In genomic region chr2:110121052-110121334, GRCh38 we compare ENCODE assay signal across 26 cellular contexts. TPM values are rescaled to one million over a fixed set of nuclear protein-coding genes. Genes with fewer than 3 reads are reported as not detected.
"Had no signal": no experiment of that assay in that cellular context is flagged by ENCODE, and none has a peak within 500 bp of the region (broad histone marks: within the 10 kb centered on the region; RNA-seq: fewer than 3 reads in every experiment).

No MANE protein-coding gene starts in this region.

- DNase-seq: activated CD4-positive, alpha-beta T cell treated with anti-CD3 and anti-CD28 coated beads for 36 hours; activated CD4-positive, CD25-positive, alpha-beta regulatory T cell; activated CD8-positive, alpha-beta memory T cell treated with anti-CD3 and anti-CD28 coated beads, Interleukin-2, amount 10 ng/mL, durations not matched to agents 7 days and 5 days; activated CD8-positive, alpha-beta T cell treated with anti-CD3 and anti-CD28 coated beads, Interleukin-2, amount 10 ng/mL, durations not matched to agents 7 days and 5 days; activated naive CD4-positive, alpha-beta T cell; activated T-cell treated with anti-CD3 and anti-CD28 coated beads, Interleukin-2, amount 50 U/mL, for 48 hours; adrenal gland; aorta; body of pancreas; cerebellar nuclear complex; colonic mucosa; effector CD8-positive, alpha-beta T cell; head of caudate nucleus; mammary epithelial cell; naive B cell; nephron progenitor cell; pancreas; stimulated activated CD4-positive, alpha-beta T cell treated with anti-CD3 and anti-CD28 coated beads, Interleukin-15, amount 100 ng/mL, for 24 hours; stimulated activated CD4-positive, alpha-beta T cell treated with anti-CD3 and anti-CD28 coated beads, Interleukin-2, amount 100 ng/mL, for 24 hours; stimulated activated naive B cell treated with anti-CD40 and anti-IgM and Interleukin-4, amounts not matched to agents 10 μg/mL and 1 μg/mL and 100 μg/mL, for 72 hours; stomach; T-helper 1 cell had no signal

- ATAC-seq: activated CD4-positive, alpha-beta T cell treated with anti-CD3 and anti-CD28 coated beads for 36 hours; activated CD8-positive, alpha-beta memory T cell treated with anti-CD3 and anti-CD28 coated beads, Interleukin-2, amount 10 ng/mL, durations not matched to agents 7 days and 5 days; activated CD8-positive, alpha-beta T cell treated with anti-CD3 and anti-CD28 coated beads, Interleukin-2, amount 10 ng/mL, durations not matched to agents 7 days and 5 days; activated naive CD4-positive, alpha-beta T cell treated with anti-CD3 and anti-CD28 coated beads, Interleukin-2, amount 50 U/mL, for 72 hours; body of pancreas; left lobe of liver; pancreas; stimulated activated naive B cell treated with anti-CD40 and anti-IgM and Interleukin-4, amounts not matched to agents 10 μg/mL and 1 μg/mL and 100 μg/mL, for 72 hours had no signal

- H3K4me3 ChIP-seq: adrenal gland, body of pancreas, colonic mucosa, pancreas, stomach, thyroid gland had no signal

- H3K27me3 ChIP-seq: body of pancreas, colonic mucosa, pancreas, thyroid gland had no signal

- H3K36me3 ChIP-seq: adrenal gland, colonic mucosa, pancreas, thyroid gland had no signal

- H3K27ac ChIP-seq: colonic mucosa, pancreas had no signal

- H3K4me3 Mint-ChIP-seq: activated CD4-positive, alpha-beta T cell treated with anti-CD3 and anti-CD28 coated beads for 36 hours; activated CD8-positive, alpha-beta memory T cell treated with anti-CD3 and anti-CD28 coated beads, Interleukin-2, amount 10 ng/mL, durations not matched to agents 7 days and 5 days; activated CD8-positive, alpha-beta T cell treated with anti-CD3 and anti-CD28 coated beads, Interleukin-2, amount 10 ng/mL, durations not matched to agents 7 days and 5 days; naive B cell; nephron progenitor cell; stimulated activated naive B cell treated with anti-CD40 and anti-IgM and Interleukin-4, amounts not matched to agents 10 μg/mL and 1 μg/mL and 100 μg/mL, for 72 hours; T-helper 2 cell treated with Interferon-gamma antibody and Interleukin-4, amounts not matched to agents 5 μg/mL and 100 μg/mL, for 36 hours had no signal

- H3K4me1 ChIP-seq: adrenal gland had no signal

- H3K27ac Mint-ChIP-seq: activated CD4-positive, alpha-beta T cell treated with anti-CD3 and anti-CD28 coated beads for 36 hours; activated CD8-positive, alpha-beta memory T cell treated with anti-CD3 and anti-CD28 coated beads, Interleukin-2, amount 10 ng/mL, durations not matched to agents 7 days and 5 days; activated CD8-positive, alpha-beta T cell treated with anti-CD3 and anti-CD28 coated beads, Interleukin-2, amount 10 ng/mL, durations not matched to agents 7 days and 5 days; activated naive CD4-positive, alpha-beta T cell treated with anti-CD3 and anti-CD28 coated beads, Interleukin-2, amount 50 U/mL, for 72 hours; naive B cell; nephron progenitor cell; stimulated activated naive B cell treated with anti-CD40 and anti-IgM and Interleukin-4, amounts not matched to agents 10 μg/mL and 1 μg/mL and 100 μg/mL, for 72 hours; T-helper 2 cell treated with Interferon-gamma antibody and Interleukin-4, amounts not matched to agents 5 μg/mL and 100 μg/mL, for 36 hours had no signal

- H3K9me3 Mint-ChIP-seq: activated naive CD4-positive, alpha-beta T cell treated with anti-CD3 and anti-CD28 coated beads, Interleukin-2, amount 50 U/mL, for 72 hours; naive B cell; nephron progenitor cell; stimulated activated naive B cell treated with anti-CD40 and anti-IgM and Interleukin-4, amounts not matched to agents 10 μg/mL and 1 μg/mL and 100 μg/mL, for 72 hours; T-helper 2 cell treated with Interferon-gamma antibody and Interleukin-4, amounts not matched to agents 5 μg/mL and 100 μg/mL, for 36 hours had no signal

- H3K36me3 Mint-ChIP-seq: activated CD8-positive, alpha-beta memory T cell treated with anti-CD3 and anti-CD28 coated beads, Interleukin-2, amount 10 ng/mL, durations not matched to agents 7 days and 5 days; activated naive CD4-positive, alpha-beta T cell treated with anti-CD3 and anti-CD28 coated beads, Interleukin-2, amount 50 U/mL, for 72 hours; stimulated activated naive B cell treated with anti-CD40 and anti-IgM and Interleukin-4, amounts not matched to agents 10 μg/mL and 1 μg/mL and 100 μg/mL, for 72 hours had no signal

- H3K4me1 Mint-ChIP-seq: activated CD8-positive, alpha-beta memory T cell treated with anti-CD3 and anti-CD28 coated beads, Interleukin-2, amount 10 ng/mL, durations not matched to agents 7 days and 5 days; naive B cell; stimulated activated naive B cell treated with anti-CD40 and anti-IgM and Interleukin-4, amounts not matched to agents 10 μg/mL and 1 μg/mL and 100 μg/mL, for 72 hours had no signal

- H3K9me3 ChIP-seq: adrenal gland, body of pancreas, colonic mucosa, pancreas, stomach, thyroid gland had no signal

RNA-seq across cellular contexts. Expression of gene MALL, which starts 5.4 kb away (rescaled TPM):
- total RNA-seq: activated CD8-positive, alpha-beta memory T cell treated with anti-CD3 and anti-CD28 coated beads, Interleukin-2, amount 10 ng/mL, durations not matched to agents 7 days and 5 days; activated CD8-positive, alpha-beta T cell treated with anti-CD3 and anti-CD28 coated beads, Interleukin-2, amount 10 ng/mL, durations not matched to agents 7 days and 5 days; activated naive CD4-positive, alpha-beta T cell treated with anti-CD3 and anti-CD28 coated beads, Interleukin-2, amount 50 U/mL, for 72 hours had no signal
